Comparison of ENCODE assay signal across 27 cellular contexts in genomic region chr5:51625224-51625968, GRCh38.
"Had no signal": no experiment of that assay in that cellular context is flagged by ENCODE, and none has a peak within 500 bp of the region (broad histone marks: within the 10 kb centered on the region; RNA-seq: fewer than 3 reads in every experiment).

No MANE protein-coding gene starts in this region.

- H3K36me3 ChIP-seq: stomach, suprapubic skin, thoracic aorta, thyroid gland, tibial artery, tibial nerve, transverse colon, upper lobe of left lung, upper lobe of right lung, uterus, vagina had no signal

- H3K27ac ChIP-seq: stomach, suprapubic skin, testis, thoracic aorta, thyroid gland, tibial artery, tibial nerve, transverse colon, upper lobe of left lung, upper lobe of right lung, uterus, vagina had no signal

- FAIRE-seq: urothelium cell line had no signal

- H3K4me1 ChIP-seq: stomach, suprapubic skin, testis, thyroid gland, tibial artery, tibial nerve, transverse colon, upper lobe of left lung, upper lobe of right lung, uterus, vagina had no signal

- ATAC-seq: stimulated activated effector memory CD8-positive, alpha-beta T cell treated with anti-CD3 and anti-CD28 coated beads, Interleukin-12 subunit alpha, Interleukin-12 subunit beta, amount 100 ng/mL, for 72 hours; stimulated activated memory B cell treated with anti-CD40 and anti-IgM and Interleukin-4, amounts not matched to agents 10 μg/mL and 1 μg/mL and 100 μg/mL, for 72 hours; stimulated activated naive B cell treated with anti-CD40 and anti-IgM and Interleukin-4, amounts not matched to agents 10 μg/mL and 1 μg/mL and 100 μg/mL, for 72 hours; stimulated activated naive CD8-positive, alpha-beta T cell treated with anti-CD3 and anti-CD28 coated beads, Interleukin-15, amount 100 ng/mL, for 72 hours; stimulated activated naive CD8-positive, alpha-beta T cell treated with anti-CD3 and anti-CD28 coated beads, Interleukin-15, Interleukin-2, amounts not matched to agents 100 U/mL and 50 U/mL, for 24 hours; upper lobe of right lung had no signal

- H3K27me3 ChIP-seq: stomach, suprapubic skin, testis, thyroid gland, tibial artery, tibial nerve, transverse colon, upper lobe of left lung, upper lobe of right lung, uterus, vagina had no signal

- H3K9me3 ChIP-seq: testis, thoracic aorta, thyroid gland, tibial artery, tibial nerve, transverse colon, upper lobe of left lung, upper lobe of right lung, uterus, vagina had no signal

- DNase-seq: stimulated activated CD4-positive, alpha-beta T cell treated with anti-CD3 and anti-CD28 coated beads, Interleukin-2, amount 100 ng/mL, for 48 hours; stimulated activated CD4-positive, alpha-beta T cell treated with anti-CD3 and anti-CD28 coated beads, Interleukin-4, amount 100 ng/mL, for 1 hour; stimulated activated CD4-positive, alpha-beta T cell treated with anti-CD3 and anti-CD28 coated beads, Interleukin-4, amount 100 ng/mL, for 24 hours; stimulated activated CD4-positive, alpha-beta T cell treated with anti-CD3 and anti-CD28 coated beads, Interleukin-4, amount 100 ng/mL, for 4 hours; stimulated activated CD8-positive, alpha-beta memory T cell treated with anti-CD3 and anti-CD28 coated beads, Interleukin-4, amount 100 ng/mL, for 48 hours; stimulated activated naive B cell treated with anti-CD40 and anti-IgM and Interleukin-4, amounts not matched to agents 10 μg/mL and 1 μg/mL and 100 μg/mL, for 72 hours; stimulated activated naive CD4-positive, alpha-beta T cell; stimulated activated naive CD4-positive, alpha-beta T cell treated with Interleukin-2 at 50 U/mL for 16 hours; stimulated activated naive CD8-positive, alpha-beta T cell treated with anti-CD3 and anti-CD28 coated beads, Interleukin-15, amount 100 ng/mL, for 72 hours; stimulated activated naive CD8-positive, alpha-beta T cell treated with anti-CD3 and anti-CD28 coated beads, Interleukin-15, Interleukin-2, amounts not matched to agents 100 U/mL and 50 U/mL, for 24 hours; stomach; substantia nigra; testis; thyroid gland; tibial artery; transverse colon; trophoblast cell; upper lobe of left lung; upper lobe of right lung; uterus had no signal

- H3K4me3 ChIP-seq: stomach, suprapubic skin, testis, thoracic aorta, thyroid gland, tibial artery, tibial nerve, transverse colon, upper lobe of left lung, upper lobe of right lung, uterus, vagina had no signal
